ENCODE assay signal across 13 cellular contexts in the genomic region with DNA sequence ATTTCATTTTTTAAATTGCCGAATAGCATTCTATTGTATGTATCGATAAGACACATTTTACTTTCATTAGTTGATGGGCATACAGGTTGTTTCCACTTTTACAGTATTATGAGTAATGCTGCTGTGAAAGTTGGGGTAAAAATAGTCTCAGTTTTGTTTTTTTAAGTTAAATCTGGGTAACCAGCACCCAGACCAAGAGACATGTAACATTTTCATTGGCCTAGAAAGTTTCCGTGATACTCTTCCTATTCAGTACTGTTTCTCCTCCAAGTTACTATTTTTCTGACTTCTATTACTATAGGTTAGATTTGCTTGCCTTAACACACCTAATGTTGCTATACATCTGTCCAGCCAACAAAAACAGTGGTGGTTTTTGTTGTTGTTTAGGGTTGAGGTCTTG. TPM values are rescaled to one million over a fixed set of nuclear protein-coding genes. Genes with fewer than 3 reads are reported as not detected.
A peak's percentile ranks its signal among the peaks of the same experiment; 100 is the strongest.
DNase-seq lines count a peak whose midpoint lies in the region; ATAC-seq, FAIRE-seq and TF ChIP-seq lines count a peak whose summit lies in the region.
"Had no signal": no experiment of that assay in that cellular context is flagged by ENCODE, and none has a peak within 500 bp of the region (broad histone marks: within the 10 kb centered on the region; RNA-seq: fewer than 3 reads in every experiment).

No MANE protein-coding gene starts in this region.

- no peak overlapping the region for H3K4me3 Mint-ChIP-seq in endodermal cell

- H3K36me3 Mint-ChIP-seq in endodermal cell (ENCODE audit: low read depth) = peaks cover 37% of the 10 kb centered on the region

- in situ Hi-C loops in gastrocnemius medialis (cut with MboI; ENCODE audit: low sequenced_read_pairs in 4 of 4) = no loop called here

- H3K9me3 ChIP-seq in endodermal cell (ENCODE audit: control insufficient read depth, low read length) (no peaks in the 10 kb centered on the region), gastrocnemius medialis (no peaks in the 10 kb centered on the region), body of pancreas (no peaks in the 10 kb centered on the region)

- peaks cover 16% of the 10 kb centered on the region for H3K4me1 Mint-ChIP-seq in endodermal cell

- TF ChIP-seq CTCF in endodermal cell (conservative IDR thresholded peaks at IDR 0.05) = no peak
- TF ChIP-seq CTCF in gastrocnemius medialis (IDR thresholded peaks at IDR 0.05 in 4 of 5, conservative IDR thresholded peaks at IDR 0.05 in 1 of 5) = no peak
- no peak for TF ChIP-seq CTCF in body of pancreas (IDR thresholded peaks at IDR 0.05)

- ATAC-seq in GM19463 (IDR thresholded peaks at IDR 0.05; ENCODE audit: unreplicated experiment) = peak; percentile 74
- ATAC-seq in HG03432 (IDR thresholded peaks at IDR 0.05; ENCODE audit: unreplicated experiment) = peak; percentile 63
- ATAC-seq in gastrocnemius medialis = no peak
- no peak for ATAC-seq in body of pancreas
- no peak for ATAC-seq in GM19035 (IDR thresholded peaks at IDR 0.05; ENCODE audit: unreplicated experiment)
- ATAC-seq: sciatic nerve had no signal

- no peaks in the 10 kb centered on the region for H3K4me1 ChIP-seq in endodermal cell (ENCODE audit: control insufficient read depth, insufficient read depth, low read length)
- H3K4me1 ChIP-seq in gastrocnemius medialis = peaks cover 9 to 13% of the 10 kb centered on the region in 2 donors
- no peaks in the 10 kb centered on the region for H3K4me1 ChIP-seq in body of pancreas

- H3K27ac ChIP-seq in endodermal cell (ENCODE audit: low read depth, low read length) = peak overlapping the region; percentile 36
- H3K27ac ChIP-seq in gastrocnemius medialis = no peak overlapping the region
- no peak overlapping the region for H3K27ac ChIP-seq in body of pancreas

- DNase-seq in GM12891 (ENCODE audit: insufficient read length, low spot score) (peak; percentile 30), endodermal cell (no peak), gastrocnemius medialis (no peak), body of pancreas (no peak), COLO668 (lab: John Stamatoyannopoulos, UW; ENCODE audit: unreplicated experiment) (no peak)
- DNase-seq: CD4-positive, alpha-beta memory T cell; H7; hypothalamus had no signal

- intact Hi-C loops in gastrocnemius medialis (cut with DNase I; ENCODE audit: low total_unique reads) = no loop called here
- intact Hi-C loops in body of pancreas (cut with DNase I) = no loop called here

- H3K36me3 ChIP-seq in endodermal cell (ENCODE audit: control insufficient read depth, insufficient read depth, low read length) (peaks cover 60% of the 10 kb centered on the region), gastrocnemius medialis (no peaks in the 10 kb centered on the region), body of pancreas (replicated peaks in 1 of 2; ENCODE audit: insufficient read depth in 1 of 2, low read depth in 2 of 2) (no peaks in the 10 kb centered on the region)

- H3K4me3 ChIP-seq in endodermal cell (ENCODE audit: low read length) (no peak overlapping the region), gastrocnemius medialis (no peak overlapping the region), body of pancreas (no peak overlapping the region)

- H3K27me3 ChIP-seq in endodermal cell (ENCODE audit: control insufficient read depth, insufficient read depth, low read length, poor library complexity, severe bottlenecking) = no peaks in the 10 kb centered on the region
- H3K27me3 ChIP-seq in gastrocnemius medialis = no peaks in the 10 kb centered on the region
- H3K27me3 ChIP-seq in body of pancreas = no peaks in the 10 kb centered on the region

- no peak overlapping the region for H3K9ac ChIP-seq in endodermal cell (ENCODE audit: extremely low read depth, low read length, poor library complexity, severe bottlenecking)

- 97 to 100% methylated on average over 1 to 3 of the region's 3 CpGs for WGBS in endodermal cell (ENCODE audit: insufficient coverage in 1 of 2, insufficient read length in 1 of 2), 2 experiments
- WGBS in body of pancreas, 2 donors = 86 to 97% methylated on average over 3 of the region's 3 CpGs

- H3K27ac Mint-ChIP-seq in endodermal cell = peak overlapping the region; percentile 48

- FAIRE-seq in GM12891 (lab: Jason Lieb, UNC) = peak; percentile 71
- FAIRE-seq: endometrium had no signal

- H3K9me3 Mint-ChIP-seq in endodermal cell = no peaks in the 10 kb centered on the region
- H3K9me3 Mint-ChIP-seq: CD4-positive, alpha-beta memory T cell had no signal

- TF ChIP-seq POLR2A in GM12891 (IDR thresholded peaks at IDR 0.05; ENCODE audit: low read depth, low read length) (no peak), gastrocnemius medialis (IDR thresholded peaks at IDR 0.05) (no peak), body of pancreas (IDR thresholded peaks at IDR 0.05) (no peak)

- H3K27me3 Mint-ChIP-seq in endodermal cell (ENCODE audit: insufficient read depth) = no peaks in the 10 kb centered on the region
- H3K27me3 Mint-ChIP-seq: CD4-positive, alpha-beta memory T cell had no signal

TF ChIP-seq in GM12891, 5 proteins besides CTCF, POLR2A, EP300 and RAD21:
- TF ChIP-seq TAF1 (IDR thresholded peaks at IDR 0.05; ENCODE audit: low read depth, low read length) (no peak), POLR2AphosphoS5 (IDR thresholded peaks at IDR 0.05; ENCODE audit: low read depth, low read length) (no peak), POU2F2 (IDR thresholded peaks at IDR 0.05; ENCODE audit: low read depth, low read length) (no peak), PAX5 (IDR thresholded peaks at IDR 0.05; ENCODE audit: insufficient read depth, low read length, severe bottlenecking) (no peak), SPI1 (IDR thresholded peaks at IDR 0.05; ENCODE audit: low read depth, low read length) (no peak)

RNA-seq across cellular contexts. Expression of a gene that starts 12.3 kb away (rescaled TPM):
- 13.6 TPM for polyA plus RNA-seq in GM12891 (2012; ENCODE audit: low read depth, missing spikeins)
- total RNA-seq in endodermal cell (100 to 1,000 TPM; 161 to 163 TPM), gastrocnemius medialis (100 to 1,000 TPM; 167 to 286 (median 179) TPM), body of pancreas (100 to 1,000 TPM in 1 of 2 donors, 10 to 100 TPM in 1; 54.0 to 167 TPM)
- 164 TPM for polyA plus RNA-seq in endodermal cell (2013, experiment 1 of 2)
- polyA plus RNA-seq in endodermal cell (2013, experiment 2 of 2) = 150 TPM

Comparison
In these comparisons a context has a peak if more than half of its experiments do, and no peak if none do; other contexts are left out.
1. ATAC-seq: peak in GM19463 (single experiment) and HG03432 (single experiment); none in gastrocnemius medialis (0 of 2), body of pancreas (single experiment) and GM19035 (single experiment).